10 cellular contexts compared by ENCODE assay signal in the genomic region with DNA sequence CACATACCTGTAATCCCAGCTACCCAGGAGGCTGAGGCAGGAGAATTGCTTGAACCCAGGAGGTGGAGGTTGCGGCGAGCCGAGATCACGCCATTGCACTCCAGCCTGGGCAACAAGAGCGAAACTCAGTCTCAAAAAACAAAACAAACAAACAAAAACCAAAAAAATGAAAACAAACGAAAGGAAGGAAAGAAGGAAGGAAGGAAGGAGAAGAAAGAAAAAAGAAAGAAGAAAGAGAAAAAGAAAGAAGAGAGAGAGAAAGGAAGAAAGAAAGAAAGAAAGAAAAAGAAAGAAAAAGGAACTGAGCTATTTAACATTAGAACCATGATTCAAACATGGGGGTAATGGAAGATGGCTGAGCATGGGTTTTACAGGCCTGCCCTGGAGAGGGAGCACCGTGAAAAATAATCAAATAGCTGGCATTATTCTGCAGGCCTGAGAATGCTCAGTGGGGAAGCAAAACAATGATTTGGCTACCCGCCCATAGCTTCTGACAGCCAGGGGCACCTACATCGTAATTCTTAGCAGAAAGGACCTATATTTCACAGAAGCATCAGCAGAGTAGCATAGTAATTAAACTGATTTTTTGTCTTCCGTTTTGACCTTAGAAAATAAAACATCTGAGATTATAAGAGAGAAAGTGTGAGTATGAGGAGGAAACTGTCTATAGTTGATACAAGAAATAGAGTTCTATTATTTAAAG. TPM values are rescaled to one million over a fixed set of nuclear protein-coding genes. Genes with fewer than 3 reads are reported as not detected.
A peak's percentile ranks its signal among the peaks of the same experiment; 100 is the strongest.
DNase-seq lines count a peak whose midpoint lies in the region; ATAC-seq lines count a peak whose summit lies in the region.
"Had no signal": no experiment of that assay in that cellular context is flagged by ENCODE, and none has a peak within 500 bp of the region (broad histone marks: within the 10 kb centered on the region; RNA-seq: fewer than 3 reads in every experiment).

No MANE protein-coding gene starts in this region.

- intact Hi-C loops in sciatic nerve (cut with DNase I), result no loop called here

- ATAC-seq in sciatic nerve (peak; percentile 86), GM19395 (IDR thresholded peaks at IDR 0.05; ENCODE audit: unreplicated experiment) (no peak)

- peak; percentile 53 for DNase-seq in DMS153 treated with DMSO at 0.1 percent for 48 hours (lab: John Stamatoyannopoulos, UW; ENCODE audit: unreplicated experiment)
- DNase-seq in DMS153 (lab: John Stamatoyannopoulos, UW), result no peak
- DNase-seq in NCI-H2227 (lab: John Stamatoyannopoulos, UW; ENCODE audit: unreplicated experiment), result peak; percentile 46
- peak; percentile 76 for DNase-seq in dermis blood vessel endothelial cell
- DNase-seq in sciatic nerve (ENCODE audit: low spot score), result no peak
- no peak for DNase-seq in GOT3 (lab: John Stamatoyannopoulos, UW)
- no peak for DNase-seq in LoVo (ENCODE audit: low spot score)
- DNase-seq: activated effector memory CD4-positive, alpha-beta T cell treated with anti-CD3 and anti-CD28 coated beads, Interleukin-2, amount 50 U/mL, for 16 hours; islet precursor cell had no signal

RNA-seq across cellular contexts. Expression of gene BFSP2, which starts 37.7 kb away (rescaled TPM):
- total RNA-seq in dermis blood vessel endothelial cell (not detected in 2 replicates), sciatic nerve (not detected)

Comparison
In these comparisons a context has a peak if more than half of its experiments do, and no peak if none do; other contexts are left out.
1. DNase-seq: peak in DMS153 treated with DMSO at 0.1 percent for 48 hours (single experiment), NCI-H2227 (single experiment) and dermis blood vessel endothelial cell (single experiment); none in DMS153 (single experiment), sciatic nerve (single experiment), GOT3 (single experiment) and LoVo (single experiment).